In genomic region chr15:100899601-100900000, GRCh38 we compare ENCODE assay signal across 20 cellular contexts. TPM values are rescaled to one million over a fixed set of nuclear protein-coding genes. Genes with fewer than 3 reads are reported as not detected.
DNase-seq lines count a peak whose midpoint lies in the region; ATAC-seq and TF ChIP-seq lines count a peak whose summit lies in the region.
"Had no signal": no experiment of that assay in that cellular context is flagged by ENCODE, and none has a peak within 500 bp of the region (broad histone marks: within the 10 kb centered on the region; RNA-seq: fewer than 3 reads in every experiment).

No MANE protein-coding gene starts in this region.

- TF ChIP-seq POLR2A in uterus (IDR thresholded peaks at IDR 0.05) = no peak

- H3K9me3 ChIP-seq in left ventricle myocardium inferior (replicated peaks) = no peaks in the 10 kb centered on the region
- no peaks in the 10 kb centered on the region for H3K9me3 ChIP-seq in osteoblast (ENCODE audit: low read depth, low read length)
- no peaks in the 10 kb centered on the region for H3K9me3 ChIP-seq in uterus

- no peaks in the 10 kb centered on the region for H4K20me1 ChIP-seq in osteoblast (ENCODE audit: insufficient read depth, low read length)

- no peak overlapping the region for H3K4me3 ChIP-seq in left ventricle myocardium inferior
- no peak overlapping the region for H3K4me3 ChIP-seq in osteoblast (ENCODE audit: insufficient read depth, low read length)
- no peak overlapping the region for H3K4me3 ChIP-seq in uterus
- H3K4me3 ChIP-seq in H7 (ENCODE audit: insufficient read depth, low read depth, low read length) = no peak overlapping the region
- H3K4me3 ChIP-seq: GM23248 had no signal

- H3K27ac ChIP-seq in left ventricle myocardium inferior (replicated peaks) = no peak overlapping the region
- peak overlapping the region; percentile 81 for H3K27ac ChIP-seq in epithelial cell of prostate
- no peak overlapping the region for H3K27ac ChIP-seq in osteoblast (ENCODE audit: low read depth, low read length)
- H3K27ac ChIP-seq in uterus = peak overlapping the region; percentile 83 to 86
- H3K27ac ChIP-seq: GM23248 had no signal

- no peaks in the 10 kb centered on the region for H3K79me2 ChIP-seq in osteoblast (ENCODE audit: insufficient read depth, low read length)

- TF ChIP-seq CTCF in left ventricle myocardium inferior (IDR thresholded peaks at IDR 0.05; ENCODE audit: borderline replicate concordance) (no peak), osteoblast (IDR thresholded peaks at IDR 0.05; ENCODE audit: extremely low read depth, low read depth, low read length) (no peak), uterus (IDR thresholded peaks at IDR 0.05) (no peak)

- no peak overlapping the region for H2AFZ ChIP-seq in osteoblast (ENCODE audit: low read length)
- H2AFZ ChIP-seq: GM23248 had no signal

- H3K4me1 ChIP-seq in left ventricle myocardium inferior = peaks cover 46% of the 10 kb centered on the region
- peaks cover 27% of the 10 kb centered on the region for H3K4me1 ChIP-seq in osteoblast (ENCODE audit: insufficient read depth, low read length)
- H3K4me1 ChIP-seq in uterus = peaks cover 7 to 11% of the 10 kb centered on the region in 2 donors

- H3K4me2 ChIP-seq in osteoblast (ENCODE audit: insufficient read depth, low read length) = no peak overlapping the region

- DNase-seq in cardiac septum (ENCODE audit: low spot score) (peak; percentile 39), left ventricle myocardium inferior (no peak), epithelial cell of prostate (ENCODE audit: low read depth, low spot score) (no peak), osteoblast (ENCODE audit: insufficient read length, low spot score, missing footprints) (peak; percentile 62), uterus (no peak), NCI-H1048 (lab: John Stamatoyannopoulos, UW) (no peak), H7 (no peak)
- DNase-seq: CD4-positive, CD25-positive, alpha-beta regulatory T cell; DMS153; GM23248; H9; MV-4-11; NCI-H146; NCI-H2029 treated with DMSO at 0.1 percent for 48 hours; NCI-H446 treated with DMSO at 0.1 percent for 48 hours; NCI-H526; NCI-H82 had no signal

- no peaks in the 10 kb centered on the region for H3K36me3 ChIP-seq in left ventricle myocardium inferior
- H3K36me3 ChIP-seq in osteoblast (ENCODE audit: insufficient read depth, low read length) = no peaks in the 10 kb centered on the region
- no peaks in the 10 kb centered on the region for H3K36me3 ChIP-seq in uterus
- H3K36me3 ChIP-seq in H7 (replicated peaks; ENCODE audit: control insufficient read depth, insufficient read depth, low read length) = no peaks in the 10 kb centered on the region; the same call in none of the 2 replicates

- peaks cover 25% of the 10 kb centered on the region for H3K27me3 ChIP-seq in left ventricle myocardium inferior (ENCODE audit: low read depth)
- no peaks in the 10 kb centered on the region for H3K27me3 ChIP-seq in osteoblast (ENCODE audit: insufficient read depth, low read length)
- no peaks in the 10 kb centered on the region for H3K27me3 ChIP-seq in uterus
- H3K27me3 ChIP-seq in H7 (ENCODE audit: control insufficient read depth, insufficient read depth, low read length) = no peaks in the 10 kb centered on the region

- intact Hi-C loops in cardiac septum (cut with DNase I) (no loop called here), left ventricle myocardium inferior (cut with micrococcal nuclease) (no loop called here), uterus (cut with DNase I; ENCODE audit: low total_unique reads) (no loop called here)

- no peak for ATAC-seq in GM21360 (IDR thresholded peaks at IDR 0.05; ENCODE audit: unreplicated experiment)
- ATAC-seq: SK-N-SH treated with all-trans-retinoic acid at 6 μM for 48 hours had no signal

RNA-seq across cellular contexts. Expression of gene LRRK1, which starts 19.6 kb away (rescaled TPM):
- total RNA-seq in cardiac septum (3.5 TPM), left ventricle myocardium inferior (3.0 TPM), osteoblast (14.1 and 15.2 TPM in 2 replicates), uterus (10 to 100 TPM in 2 of 4 donors, 1 to 10 TPM in 2; 2.6 to 36.6 (median 13.1) TPM)
- total RNA-seq in H7 (2014; rRNA removed; shearing (Covaris generic)) = 3.3 and 6.6 TPM in 2 replicates

RNA-seq across cellular contexts. Expression of gene ALDH1A3, which starts 20.0 kb away (rescaled TPM):
- total RNA-seq in cardiac septum = 7.8 TPM
- total RNA-seq in left ventricle myocardium inferior = 2.9 TPM
- total RNA-seq in osteoblast = 54.6 and 61.6 TPM in 2 replicates
- total RNA-seq in uterus = 10 to 100 TPM; 15.6 to 55.2 (median 26.4) TPM
- 25.6 and 25.9 TPM in 2 replicates for total RNA-seq in H7 (2014; rRNA removed; shearing (Covaris generic))
- total RNA-seq: CD4-positive, CD25-positive, alpha-beta regulatory T cell; OCI-LY7 had no signal

Comparison
In these comparisons a context has a peak if more than half of its experiments do, and no peak if none do; other contexts are left out.
1. DNase-seq: peak in cardiac septum (single experiment) and osteoblast (single experiment); none in left ventricle myocardium inferior (single experiment), epithelial cell of prostate (single experiment), uterus (0 of 2), NCI-H1048 (single experiment) and H7 (single experiment).
2. H3K27ac ChIP-seq: peak in epithelial cell of prostate (single experiment) and uterus (2 of 2); none in left ventricle myocardium inferior (single experiment) and osteoblast (single experiment).